1 cellular context compared by ENCODE assay signal in the genomic region with DNA sequence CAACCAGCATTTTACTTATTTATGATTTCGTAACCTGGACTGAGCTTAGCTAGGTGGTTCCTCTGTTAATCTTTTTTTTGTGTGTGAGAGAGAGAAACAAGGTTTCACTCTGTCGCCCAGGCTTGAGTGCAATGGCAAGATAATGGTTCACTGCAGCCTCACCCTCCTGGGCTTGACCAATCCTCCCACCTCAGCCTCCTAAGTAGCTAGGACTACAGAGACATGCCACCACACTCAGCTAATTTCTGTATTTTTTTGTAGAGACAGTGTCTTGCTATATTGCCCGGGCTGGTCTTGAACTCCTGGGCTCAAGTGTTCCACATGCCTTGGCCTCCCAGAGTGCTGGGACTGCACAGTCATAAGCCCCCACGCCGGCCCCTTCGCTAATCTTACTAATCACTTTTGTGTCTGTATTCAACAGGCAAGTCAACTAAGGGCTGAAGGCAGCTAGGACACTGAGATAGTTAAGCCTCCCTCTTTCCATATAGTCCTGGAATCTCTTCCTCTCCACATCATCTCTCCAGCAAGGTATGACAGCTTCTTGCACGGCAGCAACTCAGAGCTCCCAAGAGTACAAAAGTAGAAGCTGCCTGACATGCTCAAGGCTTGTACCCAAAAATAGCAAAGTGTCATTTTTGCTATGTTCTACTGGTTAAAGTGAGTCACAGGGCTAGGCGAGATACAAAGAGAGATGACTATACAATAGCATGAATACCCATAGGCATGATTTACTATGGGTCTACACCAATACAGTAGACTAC.
TF ChIP-seq lines count a peak whose summit lies in the region.

No MANE protein-coding gene starts in this region.

TF ChIP-seq in K562, 482 proteins besides CTCF, POLR2A, EP300 and RAD21 (continued from another document and continues in another):
- TF ChIP-seq, protein P1, sequence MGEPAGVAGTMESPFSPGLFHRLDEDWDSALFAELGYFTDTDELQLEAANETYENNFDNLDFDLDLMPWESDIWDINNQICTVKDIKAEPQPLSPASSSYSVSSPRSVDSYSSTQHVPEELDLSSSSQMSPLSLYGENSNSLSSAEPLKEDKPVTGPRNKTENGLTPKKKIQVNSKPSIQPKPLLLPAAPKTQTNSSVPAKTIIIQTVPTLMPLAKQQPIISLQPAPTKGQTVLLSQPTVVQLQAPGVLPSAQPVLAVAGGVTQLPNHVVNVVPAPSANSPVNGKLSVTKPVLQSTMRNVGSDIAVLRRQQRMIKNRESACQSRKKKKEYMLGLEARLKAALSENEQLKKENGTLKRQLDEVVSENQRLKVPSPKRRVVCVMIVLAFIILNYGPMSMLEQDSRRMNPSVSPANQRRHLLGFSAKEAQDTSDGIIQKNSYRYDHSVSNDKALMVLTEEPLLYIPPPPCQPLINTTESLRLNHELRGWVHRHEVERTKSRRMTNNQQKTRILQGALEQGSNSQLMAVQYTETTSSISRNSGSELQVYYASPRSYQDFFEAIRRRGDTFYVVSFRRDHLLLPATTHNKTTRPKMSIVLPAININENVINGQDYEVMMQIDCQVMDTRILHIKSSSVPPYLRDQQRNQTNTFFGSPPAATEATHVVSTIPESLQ (CRISPR knock-in tag; IDR thresholded peaks at IDR 0.05), result no peak
- no peak for TF ChIP-seq ZNF76 (CRISPR knock-in tag; IDR thresholded peaks at IDR 0.05; ENCODE audit: borderline replicate concordance)
- TF ChIP-seq ZNF644 (tag; IDR thresholded peaks at IDR 0.05; ENCODE audit: low read depth), result no peak
- no peak for TF ChIP-seq MCM2 (IDR thresholded peaks at IDR 0.05; ENCODE audit: low read depth)
- TF ChIP-seq, protein P2, sequence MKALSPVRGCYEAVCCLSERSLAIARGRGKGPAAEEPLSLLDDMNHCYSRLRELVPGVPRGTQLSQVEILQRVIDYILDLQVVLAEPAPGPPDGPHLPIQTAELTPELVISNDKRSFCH (CRISPR knock-in tag; IDR thresholded peaks at IDR 0.05), result no peak
- TF ChIP-seq, protein P2 (tag; IDR thresholded peaks at IDR 0.05), result no peak
- TF ChIP-seq PHB2 (IDR thresholded peaks at IDR 0.05; ENCODE audit: low read depth), result no peak
- no peak for TF ChIP-seq ELF2 (CRISPR knock-in tag; IDR thresholded peaks at IDR 0.05)
- no peak for TF ChIP-seq FIP1L1 (IDR thresholded peaks at IDR 0.05; ENCODE audit: low read depth, low read length, poor library complexity, severe bottlenecking)
- TF ChIP-seq, protein P3, sequence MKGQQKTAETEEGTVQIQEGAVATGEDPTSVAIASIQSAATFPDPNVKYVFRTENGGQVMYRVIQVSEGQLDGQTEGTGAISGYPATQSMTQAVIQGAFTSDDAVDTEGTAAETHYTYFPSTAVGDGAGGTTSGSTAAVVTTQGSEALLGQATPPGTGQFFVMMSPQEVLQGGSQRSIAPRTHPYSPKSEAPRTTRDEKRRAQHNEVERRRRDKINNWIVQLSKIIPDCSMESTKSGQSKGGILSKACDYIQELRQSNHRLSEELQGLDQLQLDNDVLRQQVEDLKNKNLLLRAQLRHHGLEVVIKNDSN (CRISPR knock-in tag; IDR thresholded peaks at IDR 0.05), result no peak
- TF ChIP-seq BHLHE40 (IDR thresholded peaks at IDR 0.05; ENCODE audit: low read length), result no peak
- TF ChIP-seq, protein P4, sequence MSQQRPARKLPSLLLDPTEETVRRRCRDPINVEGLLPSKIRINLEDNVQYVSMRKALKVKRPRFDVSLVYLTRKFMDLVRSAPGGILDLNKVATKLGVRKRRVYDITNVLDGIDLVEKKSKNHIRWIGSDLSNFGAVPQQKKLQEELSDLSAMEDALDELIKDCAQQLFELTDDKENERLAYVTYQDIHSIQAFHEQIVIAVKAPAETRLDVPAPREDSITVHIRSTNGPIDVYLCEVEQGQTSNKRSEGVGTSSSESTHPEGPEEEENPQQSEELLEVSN (IDR thresholded peaks at IDR 0.05; ENCODE audit: borderline replicate concordance in 1 of 2, extremely low read depth in 1 of 2, insufficient read depth in 1 of 2, insufficient read length in 1 of 2, low read depth in 1 of 2, low read length in 1 of 2, poor library complexity in 1 of 2, severe bottlenecking in 1 of 2), result no peak
- no peak for TF ChIP-seq DIDO1 (tag; IDR thresholded peaks at IDR 0.05; ENCODE audit: low read depth)
- TF ChIP-seq, protein P5, sequence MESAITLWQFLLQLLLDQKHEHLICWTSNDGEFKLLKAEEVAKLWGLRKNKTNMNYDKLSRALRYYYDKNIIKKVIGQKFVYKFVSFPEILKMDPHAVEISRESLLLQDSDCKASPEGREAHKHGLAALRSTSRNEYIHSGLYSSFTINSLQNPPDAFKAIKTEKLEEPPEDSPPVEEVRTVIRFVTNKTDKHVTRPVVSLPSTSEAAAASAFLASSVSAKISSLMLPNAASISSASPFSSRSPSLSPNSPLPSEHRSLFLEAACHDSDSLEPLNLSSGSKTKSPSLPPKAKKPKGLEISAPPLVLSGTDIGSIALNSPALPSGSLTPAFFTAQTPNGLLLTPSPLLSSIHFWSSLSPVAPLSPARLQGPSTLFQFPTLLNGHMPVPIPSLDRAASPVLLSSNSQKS (CRISPR knock-in tag; IDR thresholded peaks at IDR 0.05), result no peak
- TF ChIP-seq, protein P6, sequence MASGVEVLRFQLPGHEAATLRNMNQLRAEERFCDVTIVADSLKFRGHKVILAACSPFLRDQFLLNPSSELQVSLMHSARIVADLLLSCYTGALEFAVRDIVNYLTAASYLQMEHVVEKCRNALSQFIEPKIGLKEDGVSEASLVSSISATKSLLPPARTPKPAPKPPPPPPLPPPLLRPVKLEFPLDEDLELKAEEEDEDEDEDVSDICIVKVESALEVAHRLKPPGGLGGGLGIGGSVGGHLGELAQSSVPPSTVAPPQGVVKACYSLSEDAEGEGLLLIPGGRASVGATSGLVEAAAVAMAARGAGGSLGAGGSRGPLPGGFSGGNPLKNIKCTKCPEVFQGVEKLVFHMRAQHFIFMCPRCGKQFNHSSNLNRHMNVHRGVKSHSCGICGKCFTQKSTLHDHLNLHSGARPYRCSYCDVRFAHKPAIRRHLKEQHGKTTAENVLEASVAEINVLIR (CRISPR knock-in tag; IDR thresholded peaks at IDR 0.05), result no peak
- no peak for TF ChIP-seq TAF15 (IDR thresholded peaks at IDR 0.05; ENCODE audit: low read depth, low read length)
- peak; percentile 39; the same call in 1 of the 2 replicates for TF ChIP-seq NBN (IDR thresholded peaks at IDR 0.05; ENCODE audit: low read depth)
- no peak for TF ChIP-seq HDAC8 (tag; IDR thresholded peaks at IDR 0.05)
- TF ChIP-seq YBX1 (IDR thresholded peaks at IDR 0.05), result no peak
- no peak for TF ChIP-seq ZNF347 (CRISPR knock-in tag; IDR thresholded peaks at IDR 0.05; ENCODE audit: low read depth)
- no peak for TF ChIP-seq SMAD4 (CRISPR knock-in tag; conservative IDR thresholded peaks at IDR 0.05)
- TF ChIP-seq ZNF121 (CRISPR knock-in tag; conservative IDR thresholded peaks at IDR 0.05), result no peak
- no peak for TF ChIP-seq NR3C1 (CRISPR knock-in tag; IDR thresholded peaks at IDR 0.05)
- no peak for TF ChIP-seq ZNF561 (CRISPR knock-in tag; conservative IDR thresholded peaks at IDR 0.05)
- no peak for TF ChIP-seq TEAD2 (tag; IDR thresholded peaks at IDR 0.05)
- TF ChIP-seq BRD4 (IDR thresholded peaks at IDR 0.05), result no peak
- TF ChIP-seq RFX7 (CRISPR knock-in tag; IDR thresholded peaks at IDR 0.05), result no peak
- no peak for TF ChIP-seq ELF4 (CRISPR knock-in tag; IDR thresholded peaks at IDR 0.05)
- TF ChIP-seq ARID1B (IDR thresholded peaks at IDR 0.05), result peak; percentile 53
- TF ChIP-seq ETV6 (IDR thresholded peaks at IDR 0.05; ENCODE audit: borderline replicate concordance in 1 of 2, low read depth in 2 of 2, low read length in 1 of 2), result no peak
- TF ChIP-seq ETV6 (CRISPR knock-in tag; IDR thresholded peaks at IDR 0.05; ENCODE audit: borderline replicate concordance), result no peak
- no peak for TF ChIP-seq NFRKB (IDR thresholded peaks at IDR 0.05; ENCODE audit: low read depth)
- TF ChIP-seq SMARCA5 (IDR thresholded peaks at IDR 0.05), result 0 out of 2 replicates have a peak, but pooled peaks have one; percentile 21
- no peak for TF ChIP-seq HDAC2 (IDR thresholded peaks at IDR 0.05)
- TF ChIP-seq, protein P7, sequence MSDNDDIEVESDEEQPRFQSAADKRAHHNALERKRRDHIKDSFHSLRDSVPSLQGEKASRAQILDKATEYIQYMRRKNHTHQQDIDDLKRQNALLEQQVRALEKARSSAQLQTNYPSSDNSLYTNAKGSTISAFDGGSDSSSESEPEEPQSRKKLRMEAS (CRISPR knock-in tag; IDR thresholded peaks at IDR 0.05), result peak; percentile 49; the same call in 1 of the 2 replicates
- no peak for TF ChIP-seq JUND (IDR thresholded peaks at IDR 0.05; ENCODE audit: borderline replicate concordance, low read depth, low read length)
- peak; percentile 27; the same call in 1 of the 3 replicates for TF ChIP-seq JUND (tag; IDR thresholded peaks at IDR 0.05; ENCODE audit: borderline replicate concordance, low read depth, low read length)
- TF ChIP-seq CHCHD3 (CRISPR knock-in tag; IDR thresholded peaks at IDR 0.05), result no peak
- TF ChIP-seq, protein P8, sequence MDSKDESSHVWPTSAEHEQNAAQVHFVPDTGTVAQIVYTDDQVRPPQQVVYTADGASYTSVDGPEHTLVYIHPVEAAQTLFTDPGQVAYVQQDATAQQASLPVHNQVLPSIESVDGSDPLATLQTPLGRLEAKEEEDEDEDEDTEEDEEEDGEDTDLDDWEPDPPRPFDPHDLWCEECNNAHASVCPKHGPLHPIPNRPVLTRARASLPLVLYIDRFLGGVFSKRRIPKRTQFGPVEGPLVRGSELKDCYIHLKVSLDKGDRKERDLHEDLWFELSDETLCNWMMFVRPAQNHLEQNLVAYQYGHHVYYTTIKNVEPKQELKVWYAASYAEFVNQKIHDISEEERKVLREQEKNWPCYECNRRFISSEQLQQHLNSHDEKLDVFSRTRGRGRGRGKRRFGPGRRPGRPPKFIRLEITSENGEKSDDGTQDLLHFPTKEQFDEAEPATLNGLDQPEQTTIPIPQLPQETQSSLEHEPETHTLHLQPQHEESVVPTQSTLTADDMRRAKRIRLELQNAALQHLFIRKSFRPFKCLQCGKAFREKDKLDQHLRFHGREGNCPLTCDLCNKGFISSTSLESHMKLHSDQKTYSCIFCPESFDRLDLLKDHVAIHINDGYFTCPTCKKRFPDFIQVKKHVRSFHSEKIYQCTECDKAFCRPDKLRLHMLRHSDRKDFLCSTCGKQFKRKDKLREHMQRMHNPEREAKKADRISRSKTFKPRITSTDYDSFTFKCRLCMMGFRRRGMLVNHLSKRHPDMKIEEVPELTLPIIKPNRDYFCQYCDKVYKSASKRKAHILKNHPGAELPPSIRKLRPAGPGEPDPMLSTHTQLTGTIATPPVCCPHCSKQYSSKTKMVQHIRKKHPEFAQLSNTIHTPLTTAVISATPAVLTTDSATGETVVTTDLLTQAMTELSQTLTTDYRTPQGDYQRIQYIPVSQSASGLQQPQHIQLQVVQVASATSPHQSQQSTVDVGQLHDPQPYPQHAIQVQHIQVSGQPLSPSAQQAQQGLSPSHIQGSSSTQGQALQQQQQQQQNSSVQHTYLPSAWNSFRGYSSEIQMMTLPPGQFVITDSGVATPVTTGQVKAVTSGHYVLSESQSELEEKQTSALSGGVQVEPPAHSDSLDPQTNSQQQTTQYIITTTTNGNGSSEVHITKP (IDR thresholded peaks at IDR 0.05; ENCODE audit: partially characterized antibody), result no peak
- TF ChIP-seq RCOR1 (IDR thresholded peaks at IDR 0.05; ENCODE audit: borderline replicate concordance in 1 of 2, low read depth in 2 of 2, low read length in 2 of 2), result no peak; a peak in 1 of 4 replicates
- TF ChIP-seq CHD2 (IDR thresholded peaks at IDR 0.05; ENCODE audit: low read depth, low read length), result no peak
- TF ChIP-seq TEAD1 (CRISPR knock-in tag; IDR thresholded peaks at IDR 0.05), result 0 out of 4 replicates have a peak, but pooled peaks of 1 of the 2 experiments have one; percentile 41
- TF ChIP-seq ESRRA (IDR thresholded peaks at IDR 0.05; ENCODE audit: borderline replicate concordance, low read depth), result no peak
- TF ChIP-seq, protein P9, sequence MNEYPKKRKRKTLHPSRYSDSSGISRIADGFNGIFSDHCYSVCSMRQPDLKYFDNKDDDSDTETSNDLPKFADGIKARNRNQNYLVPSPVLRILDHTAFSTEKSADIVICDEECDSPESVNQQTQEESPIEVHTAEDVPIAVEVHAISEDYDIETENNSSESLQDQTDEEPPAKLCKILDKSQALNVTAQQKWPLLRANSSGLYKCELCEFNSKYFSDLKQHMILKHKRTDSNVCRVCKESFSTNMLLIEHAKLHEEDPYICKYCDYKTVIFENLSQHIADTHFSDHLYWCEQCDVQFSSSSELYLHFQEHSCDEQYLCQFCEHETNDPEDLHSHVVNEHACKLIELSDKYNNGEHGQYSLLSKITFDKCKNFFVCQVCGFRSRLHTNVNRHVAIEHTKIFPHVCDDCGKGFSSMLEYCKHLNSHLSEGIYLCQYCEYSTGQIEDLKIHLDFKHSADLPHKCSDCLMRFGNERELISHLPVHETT (CRISPR knock-in tag; conservative IDR thresholded peaks at IDR 0.05 in 1 of 2, IDR thresholded peaks at IDR 0.05 in 1 of 2), result no peak
- TF ChIP-seq MIER1 (IDR thresholded peaks at IDR 0.05; ENCODE audit: low read depth), result no peak
- no peak for TF ChIP-seq ZNF79 (CRISPR knock-in tag; IDR thresholded peaks at IDR 0.05; ENCODE audit: low read depth)
- no peak for TF ChIP-seq LEF1 (IDR thresholded peaks at IDR 0.05)
- no peak for TF ChIP-seq ZNF354B (CRISPR knock-in tag; IDR thresholded peaks at IDR 0.05)
- TF ChIP-seq HLTF (IDR thresholded peaks at IDR 0.05), result no peak
- no peak for TF ChIP-seq XRCC5 (IDR thresholded peaks at IDR 0.05; ENCODE audit: low read depth, low read length)
- peak; percentile 42; the same call in 1 of the 2 replicates for TF ChIP-seq MAFK (IDR thresholded peaks at IDR 0.05; ENCODE audit: low read length)
- TF ChIP-seq THRAP3 (IDR thresholded peaks at IDR 0.05; ENCODE audit: borderline replicate concordance), result no peak
- TF ChIP-seq, protein P10, sequence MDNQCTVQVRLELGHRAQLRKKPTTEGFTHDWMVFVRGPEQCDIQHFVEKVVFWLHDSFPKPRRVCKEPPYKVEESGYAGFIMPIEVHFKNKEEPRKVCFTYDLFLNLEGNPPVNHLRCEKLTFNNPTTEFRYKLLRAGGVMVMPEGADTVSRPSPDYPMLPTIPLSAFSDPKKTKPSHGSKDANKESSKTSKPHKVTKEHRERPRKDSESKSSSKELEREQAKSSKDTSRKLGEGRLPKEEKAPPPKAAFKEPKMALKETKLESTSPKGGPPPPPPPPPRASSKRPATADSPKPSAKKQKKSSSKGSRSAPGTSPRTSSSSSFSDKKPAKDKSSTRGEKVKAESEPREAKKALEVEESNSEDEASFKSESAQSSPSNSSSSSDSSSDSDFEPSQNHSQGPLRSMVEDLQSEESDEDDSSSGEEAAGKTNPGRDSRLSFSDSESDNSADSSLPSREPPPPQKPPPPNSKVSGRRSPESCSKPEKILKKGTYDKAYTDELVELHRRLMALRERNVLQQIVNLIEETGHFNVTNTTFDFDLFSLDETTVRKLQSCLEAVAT (IDR thresholded peaks at IDR 0.05), result no peak
- no peak for TF ChIP-seq SMARCB1 (IDR thresholded peaks at IDR 0.05; ENCODE audit: insufficient read length, low read depth)
- TF ChIP-seq MEF2D (tag; conservative IDR thresholded peaks at IDR 0.05; ENCODE audit: low read depth), result peak; percentile 76; the same call in 1 of the 2 replicates
- peak; percentile 70; the same call in 1 of the 2 replicates for TF ChIP-seq DPF2 (IDR thresholded peaks at IDR 0.05)
- peak; percentile 18; the same call in 1 of the 2 replicates for TF ChIP-seq SMARCC2 (IDR thresholded peaks at IDR 0.05; ENCODE audit: low read depth)
